ENCODE assay signal across 13 cellular contexts in genomic region chr14:20429801-20430669, GRCh38. TPM values are rescaled to one million over a fixed set of nuclear protein-coding genes. Genes with fewer than 3 reads are reported as not detected.
A peak's percentile ranks its signal among the peaks of the same experiment; 100 is the strongest.
DNase-seq lines count a peak whose midpoint lies in the region; ATAC-seq, FAIRE-seq and TF ChIP-seq lines count a peak whose summit lies in the region.
"Had no signal": no experiment of that assay in that cellular context is flagged by ENCODE, and none has a peak within 500 bp of the region (broad histone marks: within the 10 kb centered on the region; RNA-seq: fewer than 3 reads in every experiment).

No MANE protein-coding gene starts in this region.

- intact Hi-C loops in Right ventricle myocardium inferior (cut with DNase I): no loop called here

- no peaks in the 10 kb centered on the region for H3K9me3 ChIP-seq in right atrium auricular region

- no peaks in the 10 kb centered on the region for H3K27me3 ChIP-seq in right atrium auricular region

- H3K4me3 Mint-ChIP-seq in activated naive CD8-positive, alpha-beta T cell treated with anti-CD3 and anti-CD28 coated beads, Interleukin-2, amount 10 ng/mL, durations not matched to agents 7 days and 5 days: peak overlapping the region; percentile 83
- H3K4me3 Mint-ChIP-seq: stimulated activated naive CD8-positive, alpha-beta T cell treated with anti-CD3 and anti-CD28 coated beads, Interleukin-15, Interleukin-2, amounts not matched to agents 100 ng/mL and 50 ng/mL, for 24 hours had no signal

- FAIRE-seq in urothelium cell line (lab: Jason Lieb, UNC): peak; percentile 32

- peaks cover 0 to 11% of the 10 kb centered on the region in 2 donors for H3K4me1 ChIP-seq in right atrium auricular region

- peak overlapping the region; percentile 94 for H3K27ac Mint-ChIP-seq in activated naive CD8-positive, alpha-beta T cell treated with anti-CD3 and anti-CD28 coated beads, Interleukin-2, amount 10 ng/mL, durations not matched to agents 7 days and 5 days

- no peak for TF ChIP-seq CTCF in right atrium auricular region (IDR thresholded peaks at IDR 0.05)

- DNase-seq in Right ventricle myocardium inferior (ENCODE audit: missing footprints) (no peak), right atrium auricular region (ENCODE audit: low spot score) (no peak), midbrain (lab: John Stamatoyannopoulos, UW) (peak; percentile 31), urothelium cell line (ENCODE audit: low spot score) (no peak), retina (no peak), SW 1271 (lab: John Stamatoyannopoulos, UW) (no peak), cortex of kidney (lab: John Stamatoyannopoulos, UW) (no peak)
- peak; percentile 67 for DNase-seq in activated naive CD8-positive, alpha-beta T cell treated with anti-CD3 and anti-CD28 coated beads, Interleukin-2, amount 10 ng/mL, durations not matched to agents 7 days and 5 days
- DNase-seq: AML-193, KBM-7, NCI-H748 treated with DMSO at 0.1 percent for 48 hours had no signal

- ATAC-seq in Right ventricle myocardium inferior: peak; percentile 18
- peak; percentile 82 for ATAC-seq in activated naive CD8-positive, alpha-beta T cell treated with anti-CD3 and anti-CD28 coated beads, Interleukin-2, amount 10 ng/mL, durations not matched to agents 7 days and 5 days (ENCODE audit: low read depth)

- H3K27me3 Mint-ChIP-seq in activated naive CD8-positive, alpha-beta T cell treated with anti-CD3 and anti-CD28 coated beads, Interleukin-2, amount 10 ng/mL, durations not matched to agents 7 days and 5 days: peaks cover 3% of the 10 kb centered on the region
- H3K27me3 Mint-ChIP-seq: stimulated activated naive CD8-positive, alpha-beta T cell treated with anti-CD3 and anti-CD28 coated beads, Interleukin-15, Interleukin-2, amounts not matched to agents 100 ng/mL and 50 ng/mL, for 24 hours had no signal

- no peaks in the 10 kb centered on the region for H3K9me3 Mint-ChIP-seq in activated naive CD8-positive, alpha-beta T cell treated with anti-CD3 and anti-CD28 coated beads, Interleukin-2, amount 10 ng/mL, durations not matched to agents 7 days and 5 days
- H3K9me3 Mint-ChIP-seq: stimulated activated naive CD8-positive, alpha-beta T cell treated with anti-CD3 and anti-CD28 coated beads, Interleukin-15, Interleukin-2, amounts not matched to agents 100 ng/mL and 50 ng/mL, for 24 hours had no signal

- H3K36me3 Mint-ChIP-seq in activated naive CD8-positive, alpha-beta T cell treated with anti-CD3 and anti-CD28 coated beads, Interleukin-2, amount 10 ng/mL, durations not matched to agents 7 days and 5 days: peaks cover 12% of the 10 kb centered on the region

- peaks cover 33% of the 10 kb centered on the region for H3K4me1 Mint-ChIP-seq in activated naive CD8-positive, alpha-beta T cell treated with anti-CD3 and anti-CD28 coated beads, Interleukin-2, amount 10 ng/mL, durations not matched to agents 7 days and 5 days

- no peaks in the 10 kb centered on the region for H3K36me3 ChIP-seq in right atrium auricular region

- POLR2A ChIA-PET in activated naive CD8-positive, alpha-beta T cell treated with anti-CD3 and anti-CD28 coated beads, Interleukin-2, amount 10 ng/mL, durations not matched to agents 7 days and 5 days (lab: Charles Lee): interaction anchor here (1.4 to 4.3 kb wide), 7 partner anchors 11 to 87 kb away, joined by 4 to 35 read pairs (median 10); partner anchors contain the start of genes APEX1, OSGEP, PARP2 and PIP4P1

- no peak overlapping the region for H3K4me3 ChIP-seq in right atrium auricular region

- no peak overlapping the region for H3K27ac ChIP-seq in right atrium auricular region

RNA-seq across cellular contexts. Expression of gene KLHL33, which starts 5.9 kb away (rescaled TPM):
- total RNA-seq in Right ventricle myocardium inferior (0.62 TPM), right atrium auricular region (under 1 TPM; 0.35 to 0.44 TPM)
- 1 to 10 TPM; 3.4 to 3.6 TPM for total RNA-seq in activated naive CD8-positive, alpha-beta T cell treated with anti-CD3 and anti-CD28 coated beads, Interleukin-2, amount 10 ng/mL, durations not matched to agents 7 days and 5 days
- total RNA-seq: glomerular endothelial cell had no signal

RNA-seq across cellular contexts. Expression of gene TEP1, which starts 16.7 kb away (rescaled TPM):
- total RNA-seq in Right ventricle myocardium inferior (8.2 TPM), right atrium auricular region (10 to 100 TPM in 1 of 2 donors, 1 to 10 TPM in 1; 6.9 to 11.9 TPM)
- 10 to 100 TPM; 57.9 to 68.3 TPM for total RNA-seq in activated naive CD8-positive, alpha-beta T cell treated with anti-CD3 and anti-CD28 coated beads, Interleukin-2, amount 10 ng/mL, durations not matched to agents 7 days and 5 days

RNA-seq across cellular contexts. Expression of gene OSGEP, which starts 24.6 kb away (rescaled TPM):
- total RNA-seq in Right ventricle myocardium inferior: 18.8 TPM
- 10 to 100 TPM; 23.8 to 30.1 TPM for total RNA-seq in right atrium auricular region
- total RNA-seq in activated naive CD8-positive, alpha-beta T cell treated with anti-CD3 and anti-CD28 coated beads, Interleukin-2, amount 10 ng/mL, durations not matched to agents 7 days and 5 days: 10 to 100 TPM; 63.5 to 65.3 TPM

RNA-seq across cellular contexts. Expression of gene APEX1, which starts 25.0 kb away (rescaled TPM):
- 67.2 TPM for total RNA-seq in Right ventricle myocardium inferior
- total RNA-seq in right atrium auricular region: 10 to 100 TPM; 72.6 to 97.6 TPM
- total RNA-seq in activated naive CD8-positive, alpha-beta T cell treated with anti-CD3 and anti-CD28 coated beads, Interleukin-2, amount 10 ng/mL, durations not matched to agents 7 days and 5 days: 100 to 1,000 TPM; 118 to 123 TPM

RNA-seq across cellular contexts. Expression of gene PIP4P1, which starts 31.2 kb away (rescaled TPM):
- total RNA-seq in Right ventricle myocardium inferior (17.2 TPM), right atrium auricular region (10 to 100 TPM in 1 of 2 donors, 1 to 10 TPM in 1; 9.8 to 13.3 TPM)
- 10 to 100 TPM; 42.4 to 45.8 TPM for total RNA-seq in activated naive CD8-positive, alpha-beta T cell treated with anti-CD3 and anti-CD28 coated beads, Interleukin-2, amount 10 ng/mL, durations not matched to agents 7 days and 5 days

Comparison
In these comparisons a context has a peak if more than half of its experiments do, and no peak if none do; other contexts are left out.
1. DNase-seq: peak in activated naive CD8-positive, alpha-beta T cell treated with anti-CD3 and anti-CD28 coated beads, Interleukin-2, amount 10 ng/mL, durations not matched to agents 7 days and 5 days (single experiment) and midbrain (single experiment); none in Right ventricle myocardium inferior (single experiment), right atrium auricular region (single experiment), urothelium cell line (single experiment), retina (single experiment), SW 1271 (0 of 2) and cortex of kidney (single experiment).